Comparison of ENCODE assay signal across 1 cellular context in the genomic region with DNA sequence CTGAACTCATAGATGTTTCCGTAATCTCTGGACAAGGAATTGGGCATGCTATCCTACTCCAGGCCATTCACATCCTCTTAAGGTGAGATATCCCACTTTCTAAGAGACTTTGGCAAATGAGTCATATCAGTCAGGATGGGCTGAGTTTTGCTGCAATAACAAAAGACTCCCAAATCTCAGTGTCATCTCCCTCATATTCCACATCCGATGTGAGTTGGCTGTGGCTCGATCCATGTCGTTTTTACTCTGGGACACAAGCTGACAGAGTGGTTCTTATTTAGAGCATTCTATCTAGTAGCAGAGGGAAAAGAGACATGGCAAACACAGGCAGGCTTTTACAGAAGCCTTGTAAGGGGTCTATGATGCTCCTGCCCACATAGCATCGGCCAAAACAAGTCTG. TPM values are rescaled to one million over a fixed set of nuclear protein-coding genes. Genes with fewer than 3 reads are reported as not detected.
"Had no signal": no experiment of that assay in that cellular context is flagged by ENCODE, and none has a peak within 500 bp of the region (broad histone marks: within the 10 kb centered on the region; RNA-seq: fewer than 3 reads in every experiment).

No MANE protein-coding gene starts in this region.

RNA-seq across cellular contexts. Expression of gene GPAT2, which starts 28.5 kb away (rescaled TPM):
- total RNA-seq: chondrocyte had no signal
